In genomic region chr1:224411766-224412165, GRCh38 we compare ENCODE assay signal across 1 cellular context.
TF ChIP-seq lines count a peak whose summit lies in the region.

No MANE protein-coding gene starts in this region.

TF ChIP-seq in HEK293, 187 proteins besides CTCF, POLR2A, EP300 and RAD21 (continued from another document and continues in another):
- no peak for TF ChIP-seq ZFP41 (tag by site-specific recombination; IDR thresholded peaks at IDR 0.05; ENCODE audit: borderline replicate concordance)
- no peak for TF ChIP-seq ZNF175 (tag by site-specific recombination; IDR thresholded peaks at IDR 0.05)
- no peak for TF ChIP-seq KLF8 (tag by site-specific recombination; IDR thresholded peaks at IDR 0.05)
- TF ChIP-seq ELK4 (IDR thresholded peaks at IDR 0.05; ENCODE audit: borderline replicate concordance, low read depth, low read length), result no peak
- TF ChIP-seq ZNF777 (tag by site-specific recombination; IDR thresholded peaks at IDR 0.05; ENCODE audit: borderline replicate concordance), result no peak
- no peak for TF ChIP-seq SP2 (tag by site-specific recombination; IDR thresholded peaks at IDR 0.05)
- TF ChIP-seq WT1 (tag by site-specific recombination; IDR thresholded peaks at IDR 0.05), result peak; percentile 63
- no peak for TF ChIP-seq ZBTB49 (tag by site-specific recombination; IDR thresholded peaks at IDR 0.05; ENCODE audit: low read depth)
- TF ChIP-seq ZNF529 (tag by site-specific recombination; IDR thresholded peaks at IDR 0.05; ENCODE audit: insufficient replicate concordance), result no peak
- no peak for TF ChIP-seq ZNF449 (tag by site-specific recombination; IDR thresholded peaks at IDR 0.05)
- TF ChIP-seq ZNF248 (tag by site-specific recombination; IDR thresholded peaks at IDR 0.05), result no peak
- peak; percentile 76 for TF ChIP-seq ZNF366 (tag by site-specific recombination; conservative IDR thresholded peaks at IDR 0.05)
- no peak for TF ChIP-seq REST (tag by site-specific recombination; IDR thresholded peaks at IDR 0.05)
- TF ChIP-seq ZNF132 (tag by site-specific recombination; IDR thresholded peaks at IDR 0.05; ENCODE audit: borderline replicate concordance), result no peak
- no peak for TF ChIP-seq ZNF169 (tag by site-specific recombination; IDR thresholded peaks at IDR 0.05)
- TF ChIP-seq ZNF157 (tag by site-specific recombination; IDR thresholded peaks at IDR 0.05), result no peak
- TF ChIP-seq ZNF302 (tag by site-specific recombination; IDR thresholded peaks at IDR 0.05; ENCODE audit: low read depth), result no peak
- TF ChIP-seq MYNN (tag by site-specific recombination; IDR thresholded peaks at IDR 0.05; ENCODE audit: borderline replicate concordance), result no peak
- TF ChIP-seq ZNF488 (tag by site-specific recombination; IDR thresholded peaks at IDR 0.05), result no peak
- TF ChIP-seq SCRT2 (tag by site-specific recombination; IDR thresholded peaks at IDR 0.05), result no peak
- peak; percentile 78 for TF ChIP-seq ZEB2 (tag by site-specific recombination; IDR thresholded peaks at IDR 0.05)
- no peak for TF ChIP-seq MZF1 (tag by site-specific recombination; IDR thresholded peaks at IDR 0.05; ENCODE audit: borderline replicate concordance)
- no peak for TF ChIP-seq ZNF677 (tag by site-specific recombination; IDR thresholded peaks at IDR 0.05)
- TF ChIP-seq HOXD13 (CRISPR knock-in tag; IDR thresholded peaks at IDR 0.05; ENCODE audit: borderline replicate concordance), result no peak
- TF ChIP-seq YY2 (tag by site-specific recombination; IDR thresholded peaks at IDR 0.05), result no peak
- TF ChIP-seq ZNF549 (tag by site-specific recombination; IDR thresholded peaks at IDR 0.05), result no peak
- no peak for TF ChIP-seq ZNF19 (tag by site-specific recombination; IDR thresholded peaks at IDR 0.05; ENCODE audit: low read depth)
- TF ChIP-seq GFI1B (tag by site-specific recombination; IDR thresholded peaks at IDR 0.05), result peak; percentile 99
- TF ChIP-seq ZNF580 (tag by site-specific recombination; IDR thresholded peaks at IDR 0.05), result no peak
- TF ChIP-seq ZNF600 (tag by site-specific recombination; IDR thresholded peaks at IDR 0.05), result peak; percentile 97
- no peak for TF ChIP-seq ZNF239 (tag by site-specific recombination; IDR thresholded peaks at IDR 0.05)
- peak; percentile 93 for TF ChIP-seq OSR2 (tag by site-specific recombination; IDR thresholded peaks at IDR 0.05)
- TF ChIP-seq TCF7L2 (IDR thresholded peaks at IDR 0.05; ENCODE audit: borderline replicate concordance, low read depth, low read length), result no peak
- TF ChIP-seq YY1 (tag by site-specific recombination; IDR thresholded peaks at IDR 0.05), result no peak
- no peak for TF ChIP-seq BCL11A (tag by site-specific recombination; IDR thresholded peaks at IDR 0.05; ENCODE audit: low read depth)
- TF ChIP-seq ZNF133 (tag by site-specific recombination; IDR thresholded peaks at IDR 0.05), result no peak
- peak; percentile 31; the same call in 1 of the 2 replicates for TF ChIP-seq GLI2 (tag by site-specific recombination; IDR thresholded peaks at IDR 0.05; ENCODE audit: borderline replicate concordance, low read depth)
- no peak for TF ChIP-seq PRDM2 (tag by site-specific recombination; IDR thresholded peaks at IDR 0.05; ENCODE audit: borderline replicate concordance)
- TF ChIP-seq ZNF707 (tag by site-specific recombination; IDR thresholded peaks at IDR 0.05), result no peak
- TF ChIP-seq KLF10 (tag by site-specific recombination; IDR thresholded peaks at IDR 0.05), result no peak
- TF ChIP-seq ZSCAN16 (tag by site-specific recombination; IDR thresholded peaks at IDR 0.05), result no peak
- TF ChIP-seq ZNF362 (tag by site-specific recombination; IDR thresholded peaks at IDR 0.05), result peak; percentile 90
- TF ChIP-seq HOXC10 (CRISPR knock-in tag; IDR thresholded peaks at IDR 0.05), result no peak
- TF ChIP-seq ZNF747 (tag by site-specific recombination; IDR thresholded peaks at IDR 0.05), result no peak
- TF ChIP-seq ZBTB6 (tag by site-specific recombination; IDR thresholded peaks at IDR 0.05), result peak; percentile 91
- TF ChIP-seq ZNF664 (tag by site-specific recombination; IDR thresholded peaks at IDR 0.05), result no peak; the same call in 1 of the 2 replicates
- peak; percentile 34 for TF ChIP-seq FEZF1 (tag by site-specific recombination; IDR thresholded peaks at IDR 0.05)
- no peak for TF ChIP-seq ZNF211 (tag by site-specific recombination; IDR thresholded peaks at IDR 0.05; ENCODE audit: low read depth)
- TF ChIP-seq GLI4 (tag by site-specific recombination; IDR thresholded peaks at IDR 0.05), result no peak
- no peak for TF ChIP-seq ZNF266 (tag by site-specific recombination; IDR thresholded peaks at IDR 0.05; ENCODE audit: low read depth)
- no peak for TF ChIP-seq ZNF830 (tag by site-specific recombination; IDR thresholded peaks at IDR 0.05; ENCODE audit: low read depth)
